ENCODE assay signal across 8 cellular contexts in the genomic region with DNA sequence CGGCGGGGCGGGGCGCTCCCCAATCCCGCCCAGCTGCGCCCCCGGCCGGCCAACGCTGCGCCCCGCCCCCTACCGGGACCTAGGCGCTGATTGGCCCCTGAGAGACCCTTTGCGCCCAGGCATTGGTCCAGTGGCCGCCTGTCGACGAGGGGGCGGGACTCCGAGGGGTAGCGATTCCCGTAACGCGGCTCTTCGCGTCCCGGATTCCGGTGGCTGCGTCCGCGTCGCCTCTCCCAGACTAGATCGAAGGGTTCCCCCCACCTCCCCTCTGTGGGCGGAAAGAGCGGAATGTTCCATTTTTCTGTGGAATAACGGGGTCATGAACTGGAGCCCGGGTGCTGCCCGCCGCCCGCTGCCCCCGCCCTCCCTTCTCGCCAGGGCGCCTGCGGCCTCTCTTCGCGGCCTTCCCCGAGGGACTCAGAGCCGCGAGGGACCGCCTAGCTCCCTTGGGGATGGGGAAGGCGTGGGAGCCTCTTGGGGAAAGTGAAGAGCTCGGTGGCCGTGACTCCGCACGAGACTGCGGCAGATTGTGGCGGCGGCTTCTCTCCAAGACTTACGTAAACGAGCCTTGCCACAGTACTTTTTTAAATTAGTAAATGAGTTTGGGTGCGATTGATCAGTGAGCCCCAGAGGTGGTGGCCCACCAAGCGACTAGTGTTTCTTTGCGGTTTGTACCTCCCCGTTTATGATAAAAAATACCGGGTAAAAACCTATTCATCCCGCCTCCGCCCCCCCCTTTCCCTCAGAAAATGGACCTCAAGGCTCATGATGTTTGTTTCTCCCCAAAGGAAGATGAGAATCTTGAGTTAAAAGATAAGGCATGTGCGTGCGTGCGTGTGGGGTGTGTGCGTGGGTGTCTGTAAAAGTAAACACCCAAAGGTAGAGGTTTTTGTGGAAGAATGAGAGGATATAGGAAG. TPM values are rescaled to one million over a fixed set of nuclear protein-coding genes. Genes with fewer than 3 reads are reported as not detected.
DNase-seq lines count a peak whose midpoint lies in the region; ATAC-seq and TF ChIP-seq lines count a peak whose summit lies in the region.

No MANE protein-coding gene starts in this region.

- peak overlapping the region; percentile 78 for H3K4me3 ChIP-seq in left ventricle myocardium inferior
- H3K4me3 ChIP-seq in urinary bladder (ENCODE audit: low read depth, low read length) = peak overlapping the region; percentile 83

- under 1% methylated on average over 70 of the region's 70 CpGs for WGBS in urinary bladder

- no peaks in the 10 kb centered on the region for H3K27me3 ChIP-seq in left ventricle myocardium inferior (ENCODE audit: low read depth)

- POLR2A ChIA-PET in T-cell (lab: Charles Lee) = interaction anchor here (0.5 to 1.8 kb wide), 4 partner anchors 17 to 1195 kb away, joined by 3 to 8 read pairs (median 4); no protein-coding TSS in a partner anchor

- H3K36me3 Mint-ChIP-seq in T-cell = peaks cover 11% of the 10 kb centered on the region
- H3K36me3 Mint-ChIP-seq in progenitor cell of endocrine pancreas (ENCODE audit: insufficient read depth) = peaks cover 3% of the 10 kb centered on the region

- H3K4me3 Mint-ChIP-seq in T-cell (peak overlapping the region; percentile 93 to 99 (median 95)), progenitor cell of endocrine pancreas (ENCODE audit: low read depth) (peak overlapping the region; percentile 90)

- H3K27me3 Mint-ChIP-seq in T-cell = no peaks in the 10 kb centered on the region
- H3K27me3 Mint-ChIP-seq in progenitor cell of endocrine pancreas = no peaks in the 10 kb centered on the region

- peak; percentile 30 for TF ChIP-seq CTCF in left ventricle myocardium inferior (IDR thresholded peaks at IDR 0.05; ENCODE audit: borderline replicate concordance)
- TF ChIP-seq CTCF in progenitor cell of endocrine pancreas (IDR thresholded peaks at IDR 0.05; ENCODE audit: unreplicated experiment) = peak; percentile 27

- no peaks in the 10 kb centered on the region for H3K9me3 ChIP-seq in left ventricle myocardium inferior (replicated peaks)

- H3K4me1 ChIP-seq in left ventricle myocardium inferior (peaks cover 58% of the 10 kb centered on the region), urinary bladder (ENCODE audit: insufficient read depth) (no peaks in the 10 kb centered on the region)

- DNase-seq in NCI-H146 (lab: John Stamatoyannopoulos, UW) (peak; percentile 76), T-cell (peak; percentile 88 to 97 (median 93)), amniotic stem cell (lab: John Stamatoyannopoulos, UW) (peak; percentile 98), left ventricle myocardium inferior (peak; percentile 99), progenitor cell of endocrine pancreas (ENCODE audit: low spot score, unreplicated experiment) (peak; percentile 97)

- intact Hi-C loops in left ventricle myocardium inferior (cut with micrococcal nuclease) = no loop called here

- no peaks in the 10 kb centered on the region for H3K36me3 ChIP-seq in left ventricle myocardium inferior
- H3K36me3 ChIP-seq in urinary bladder (ENCODE audit: insufficient read depth) = no peaks in the 10 kb centered on the region

- TF ChIP-seq POLR2A in GM15510 (IDR thresholded peaks at IDR 0.05; ENCODE audit: borderline replicate concordance, extremely low read depth, insufficient read length) = peak; percentile 67

- H3K9me3 Mint-ChIP-seq in T-cell (no peaks in the 10 kb centered on the region), progenitor cell of endocrine pancreas (ENCODE audit: low read depth) (peaks cover 3% of the 10 kb centered on the region)

- H3K27ac ChIP-seq in left ventricle myocardium inferior (replicated peaks) = peak overlapping the region; percentile 98
- peak overlapping the region; percentile 99 for H3K27ac ChIP-seq in urinary bladder (ENCODE audit: low read depth)

- H3K27ac Mint-ChIP-seq in T-cell (peak overlapping the region; percentile 97 to 99), progenitor cell of endocrine pancreas (peak overlapping the region; percentile 95)

- ATAC-seq in HG02884 (IDR thresholded peaks at IDR 0.05; ENCODE audit: unreplicated experiment) = peak; percentile 95
- ATAC-seq in T-cell (replicated peaks in 1 of 4) = peak; percentile 92 to 97 (median 94)

- CTCF ChIA-PET in T-cell (lab: Charles Lee) = interaction anchor here in 1 of 2 donors (0.9 kb wide), 1 partner anchor 13 kb away, joined by 3 read pairs; no protein-coding TSS in a partner anchor

- H3K4me1 Mint-ChIP-seq in T-cell = peaks cover 48 to 56% (median 52%) of the 10 kb centered on the region in 3 donors
- peaks cover 31% of the 10 kb centered on the region for H3K4me1 Mint-ChIP-seq in progenitor cell of endocrine pancreas (ENCODE audit: low read depth)

RNA-seq across cellular contexts. Expression of a gene that starts 0.5 kb away (rescaled TPM):
- 100 to 1,000 TPM; 113 to 330 (median 129) TPM for total RNA-seq in T-cell
- 125 TPM for total RNA-seq in left ventricle myocardium inferior
- 51.2 and 53.2 TPM in 2 replicates for total RNA-seq in progenitor cell of endocrine pancreas
- 457 TPM for total RNA-seq in urinary bladder
- 75.9 TPM for polyA plus RNA-seq in urinary bladder

Comparison
In these comparisons a context has a peak if more than half of its experiments do, and no peak if none do; other contexts are left out.
1. Peak in every context shown above with its lines: DNase-seq, ATAC-seq, H3K4me3 ChIP-seq and H3K27ac ChIP-seq.